Comparison of ENCODE assay signal across 1 cellular context in the genomic region with DNA sequence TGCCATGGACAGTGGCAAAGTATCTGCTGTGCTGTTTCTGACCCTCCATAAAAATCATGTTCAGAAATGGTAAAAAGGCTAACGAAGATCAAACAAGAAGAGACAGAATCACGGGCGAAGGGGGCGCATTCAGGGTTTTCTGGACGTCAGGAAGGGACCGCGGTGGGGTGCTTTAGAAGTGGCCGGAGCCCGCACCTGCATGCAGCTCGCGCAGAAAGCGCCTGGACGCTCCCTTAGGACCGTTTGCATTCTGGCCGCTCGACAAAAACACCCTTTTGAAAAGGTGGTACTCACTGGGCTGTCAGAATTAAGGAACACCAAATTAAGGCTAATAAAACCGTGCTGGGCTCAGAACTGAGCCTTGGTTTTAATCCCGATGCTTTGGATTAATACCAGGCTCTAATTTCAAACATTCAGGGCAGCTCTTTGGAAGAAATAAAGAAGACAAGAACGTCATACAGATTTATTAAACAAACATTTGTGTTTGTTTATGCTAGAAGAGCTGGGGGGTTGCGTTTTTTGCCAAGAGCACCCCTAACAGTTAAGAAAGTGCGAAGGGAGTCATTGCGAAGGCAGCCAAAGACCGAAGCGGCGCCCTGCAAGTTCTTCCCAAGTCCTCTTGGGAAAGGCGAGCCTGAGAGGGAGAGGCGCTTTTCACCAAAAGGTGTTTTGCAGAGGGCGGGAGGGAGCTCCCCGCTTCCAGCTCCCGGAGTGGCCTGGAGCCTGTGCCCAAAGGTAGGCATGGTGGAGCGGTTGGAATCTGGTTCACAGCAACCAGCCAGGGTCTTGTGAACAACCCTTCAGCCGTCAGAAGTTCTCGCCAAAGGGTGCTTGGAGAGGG.
TF ChIP-seq lines count a peak whose summit lies in the region.

No MANE protein-coding gene starts in this region.

TF ChIP-seq in H1, 55 proteins besides CTCF, POLR2A, EP300 and RAD21:
- TF ChIP-seq, protein P1, sequence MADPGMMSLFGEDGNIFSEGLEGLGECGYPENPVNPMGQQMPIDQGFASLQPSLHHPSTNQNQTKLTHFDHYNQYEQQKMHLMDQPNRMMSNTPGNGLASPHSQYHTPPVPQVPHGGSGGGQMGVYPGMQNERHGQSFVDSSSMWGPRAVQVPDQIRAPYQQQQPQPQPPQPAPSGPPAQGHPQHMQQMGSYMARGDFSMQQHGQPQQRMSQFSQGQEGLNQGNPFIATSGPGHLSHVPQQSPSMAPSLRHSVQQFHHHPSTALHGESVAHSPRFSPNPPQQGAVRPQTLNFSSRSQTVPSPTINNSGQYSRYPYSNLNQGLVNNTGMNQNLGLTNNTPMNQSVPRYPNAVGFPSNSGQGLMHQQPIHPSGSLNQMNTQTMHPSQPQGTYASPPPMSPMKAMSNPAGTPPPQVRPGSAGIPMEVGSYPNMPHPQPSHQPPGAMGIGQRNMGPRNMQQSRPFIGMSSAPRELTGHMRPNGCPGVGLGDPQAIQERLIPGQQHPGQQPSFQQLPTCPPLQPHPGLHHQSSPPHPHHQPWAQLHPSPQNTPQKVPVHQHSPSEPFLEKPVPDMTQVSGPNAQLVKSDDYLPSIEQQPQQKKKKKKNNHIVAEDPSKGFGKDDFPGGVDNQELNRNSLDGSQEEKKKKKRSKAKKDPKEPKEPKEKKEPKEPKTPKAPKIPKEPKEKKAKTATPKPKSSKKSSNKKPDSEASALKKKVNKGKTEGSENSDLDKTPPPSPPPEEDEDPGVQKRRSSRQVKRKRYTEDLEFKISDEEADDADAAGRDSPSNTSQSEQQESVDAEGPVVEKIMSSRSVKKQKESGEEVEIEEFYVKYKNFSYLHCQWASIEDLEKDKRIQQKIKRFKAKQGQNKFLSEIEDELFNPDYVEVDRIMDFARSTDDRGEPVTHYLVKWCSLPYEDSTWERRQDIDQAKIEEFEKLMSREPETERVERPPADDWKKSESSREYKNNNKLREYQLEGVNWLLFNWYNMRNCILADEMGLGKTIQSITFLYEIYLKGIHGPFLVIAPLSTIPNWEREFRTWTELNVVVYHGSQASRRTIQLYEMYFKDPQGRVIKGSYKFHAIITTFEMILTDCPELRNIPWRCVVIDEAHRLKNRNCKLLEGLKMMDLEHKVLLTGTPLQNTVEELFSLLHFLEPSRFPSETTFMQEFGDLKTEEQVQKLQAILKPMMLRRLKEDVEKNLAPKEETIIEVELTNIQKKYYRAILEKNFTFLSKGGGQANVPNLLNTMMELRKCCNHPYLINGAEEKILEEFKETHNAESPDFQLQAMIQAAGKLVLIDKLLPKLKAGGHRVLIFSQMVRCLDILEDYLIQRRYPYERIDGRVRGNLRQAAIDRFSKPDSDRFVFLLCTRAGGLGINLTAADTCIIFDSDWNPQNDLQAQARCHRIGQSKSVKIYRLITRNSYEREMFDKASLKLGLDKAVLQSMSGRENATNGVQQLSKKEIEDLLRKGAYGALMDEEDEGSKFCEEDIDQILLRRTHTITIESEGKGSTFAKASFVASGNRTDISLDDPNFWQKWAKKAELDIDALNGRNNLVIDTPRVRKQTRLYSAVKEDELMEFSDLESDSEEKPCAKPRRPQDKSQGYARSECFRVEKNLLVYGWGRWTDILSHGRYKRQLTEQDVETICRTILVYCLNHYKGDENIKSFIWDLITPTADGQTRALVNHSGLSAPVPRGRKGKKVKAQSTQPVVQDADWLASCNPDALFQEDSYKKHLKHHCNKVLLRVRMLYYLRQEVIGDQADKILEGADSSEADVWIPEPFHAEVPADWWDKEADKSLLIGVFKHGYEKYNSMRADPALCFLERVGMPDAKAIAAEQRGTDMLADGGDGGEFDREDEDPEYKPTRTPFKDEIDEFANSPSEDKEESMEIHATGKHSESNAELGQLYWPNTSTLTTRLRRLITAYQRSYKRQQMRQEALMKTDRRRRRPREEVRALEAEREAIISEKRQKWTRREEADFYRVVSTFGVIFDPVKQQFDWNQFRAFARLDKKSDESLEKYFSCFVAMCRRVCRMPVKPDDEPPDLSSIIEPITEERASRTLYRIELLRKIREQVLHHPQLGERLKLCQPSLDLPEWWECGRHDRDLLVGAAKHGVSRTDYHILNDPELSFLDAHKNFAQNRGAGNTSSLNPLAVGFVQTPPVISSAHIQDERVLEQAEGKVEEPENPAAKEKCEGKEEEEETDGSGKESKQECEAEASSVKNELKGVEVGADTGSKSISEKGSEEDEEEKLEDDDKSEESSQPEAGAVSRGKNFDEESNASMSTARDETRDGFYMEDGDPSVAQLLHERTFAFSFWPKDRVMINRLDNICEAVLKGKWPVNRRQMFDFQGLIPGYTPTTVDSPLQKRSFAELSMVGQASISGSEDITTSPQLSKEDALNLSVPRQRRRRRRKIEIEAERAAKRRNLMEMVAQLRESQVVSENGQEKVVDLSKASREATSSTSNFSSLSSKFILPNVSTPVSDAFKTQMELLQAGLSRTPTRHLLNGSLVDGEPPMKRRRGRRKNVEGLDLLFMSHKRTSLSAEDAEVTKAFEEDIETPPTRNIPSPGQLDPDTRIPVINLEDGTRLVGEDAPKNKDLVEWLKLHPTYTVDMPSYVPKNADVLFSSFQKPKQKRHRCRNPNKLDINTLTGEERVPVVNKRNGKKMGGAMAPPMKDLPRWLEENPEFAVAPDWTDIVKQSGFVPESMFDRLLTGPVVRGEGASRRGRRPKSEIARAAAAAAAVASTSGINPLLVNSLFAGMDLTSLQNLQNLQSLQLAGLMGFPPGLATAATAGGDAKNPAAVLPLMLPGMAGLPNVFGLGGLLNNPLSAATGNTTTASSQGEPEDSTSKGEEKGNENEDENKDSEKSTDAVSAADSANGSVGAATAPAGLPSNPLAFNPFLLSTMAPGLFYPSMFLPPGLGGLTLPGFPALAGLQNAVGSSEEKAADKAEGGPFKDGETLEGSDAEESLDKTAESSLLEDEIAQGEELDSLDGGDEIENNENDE (IDR thresholded peaks at IDR 0.05; ENCODE audit: insufficient replicate concordance, low read length) = no peak
- TF ChIP-seq RNF2 (IDR thresholded peaks at IDR 0.05; ENCODE audit: borderline replicate concordance, low read depth, low read length, missing control alignments, poor library complexity, severe bottlenecking) (peak; percentile 75), SUZ12 (IDR thresholded peaks at IDR 0.05; ENCODE audit: low read length) (peak; percentile 71; the same call in 1 of the 2 replicates), BRCA1 (IDR thresholded peaks at IDR 0.05; ENCODE audit: low read depth, low read length) (no peak), CHD1 (IDR thresholded peaks at IDR 0.05; ENCODE audit: low read depth, low read length) (no peak), TBP (IDR thresholded peaks at IDR 0.05; ENCODE audit: low read depth, low read length) (peak; percentile 26; the same call in 1 of the 2 replicates), BCL11A (IDR thresholded peaks at IDR 0.05; ENCODE audit: low read depth in 2 of 2, low read length in 2 of 2) (no peak)
